ENCODE assay signal across 13 cellular contexts in genomic region chr7:140691368-140692045, GRCh38. TPM values are rescaled to one million over a fixed set of nuclear protein-coding genes. Genes with fewer than 3 reads are reported as not detected.
DNase-seq lines count a peak whose midpoint lies in the region; ATAC-seq, FAIRE-seq and TF ChIP-seq lines count a peak whose summit lies in the region.
"Had no signal": no experiment of that assay in that cellular context is flagged by ENCODE, and none has a peak within 500 bp of the region (broad histone marks: within the 10 kb centered on the region; RNA-seq: fewer than 3 reads in every experiment).

No MANE protein-coding gene starts in this region.

- H3K27me3 ChIP-seq in WERI-Rb-1 (ENCODE audit: insufficient read depth, low read depth, severe bottlenecking) (no peaks in the 10 kb centered on the region), vagina (no peaks in the 10 kb centered on the region)

- H3K36me3 Mint-ChIP-seq in natural killer cell treated with Interleukin-12 subunit alpha and Interleukin-12 subunit beta and Interleukin-15 and Interleukin-18, amount 100 ng/mL, for 72 hours = no peaks in the 10 kb centered on the region
- no peaks in the 10 kb centered on the region for H3K36me3 Mint-ChIP-seq in natural killer cell
- H3K36me3 Mint-ChIP-seq in stimulated activated effector memory CD8-positive, alpha-beta T cell treated with anti-CD3 and anti-CD28 coated beads, Interleukin-12 subunit alpha, Interleukin-12 subunit beta, amount 100 ng/mL, for 72 hours = peaks cover 54% of the 10 kb centered on the region
- peaks cover 3% of the 10 kb centered on the region for H3K36me3 Mint-ChIP-seq in progenitor cell of endocrine pancreas (ENCODE audit: insufficient read depth)

- no peak for ATAC-seq in natural killer cell treated with Interleukin-12 subunit alpha and Interleukin-12 subunit beta and Interleukin-15 and Interleukin-18, amount 100 ng/mL, for 72 hours
- ATAC-seq in natural killer cell = no peak
- no peak for ATAC-seq in stimulated activated effector memory CD8-positive, alpha-beta T cell treated with anti-CD3 and anti-CD28 coated beads, Interleukin-12 subunit alpha, Interleukin-12 subunit beta, amount 100 ng/mL, for 72 hours
- ATAC-seq: CD8-positive, alpha-beta T cell; PC-3 had no signal

- TF ChIP-seq POLR2A in vagina (IDR thresholded peaks at IDR 0.05) = no peak

- H3K4me3 ChIP-seq in WERI-Rb-1 (ENCODE audit: low read depth, low read length) = no peak overlapping the region
- no peak overlapping the region for H3K4me3 ChIP-seq in kidney (ENCODE audit: low read length in 2 of 2)
- H3K4me3 ChIP-seq in vagina = no peak overlapping the region
- H3K4me3 ChIP-seq: HAP-1 had no signal

- no peak for TF ChIP-seq CTCF in natural killer cell (IDR thresholded peaks at IDR 0.05)
- peak; percentile 6; the same call in 1 of the 2 replicates for TF ChIP-seq CTCF in WERI-Rb-1 (IDR thresholded peaks at IDR 0.05; ENCODE audit: low read depth, low read length)
- no peak for TF ChIP-seq CTCF in kidney (IDR thresholded peaks at IDR 0.05; ENCODE audit: borderline replicate concordance, extremely low read depth, insufficient read depth)
- TF ChIP-seq CTCF in progenitor cell of endocrine pancreas (IDR thresholded peaks at IDR 0.05; ENCODE audit: unreplicated experiment) = no peak
- TF ChIP-seq CTCF in vagina (IDR thresholded peaks at IDR 0.05) = no peak

- no peak overlapping the region for H3K27ac ChIP-seq in WERI-Rb-1
- no peak overlapping the region for H3K27ac ChIP-seq in kidney (ENCODE audit: low read depth in 2 of 2, low read length in 2 of 2)
- H3K27ac ChIP-seq in vagina = no peak overlapping the region

- H3K9me3 ChIP-seq in WERI-Rb-1 (ENCODE audit: severe bottlenecking) (no peaks in the 10 kb centered on the region), kidney (ENCODE audit: control insufficient read depth in 1 of 2, low read length in 2 of 2) (no peaks in the 10 kb centered on the region), vagina (no peaks in the 10 kb centered on the region)
- H3K9me3 ChIP-seq: HAP-1 had no signal

- H3K4me3 Mint-ChIP-seq in natural killer cell treated with Interleukin-12 subunit alpha and Interleukin-12 subunit beta and Interleukin-15 and Interleukin-18, amount 100 ng/mL, for 72 hours = no peak overlapping the region
- H3K4me3 Mint-ChIP-seq in natural killer cell (no peak overlapping the region), progenitor cell of endocrine pancreas (ENCODE audit: low read depth) (no peak overlapping the region)
- H3K4me3 Mint-ChIP-seq in stimulated activated effector memory CD8-positive, alpha-beta T cell treated with anti-CD3 and anti-CD28 coated beads, Interleukin-12 subunit alpha, Interleukin-12 subunit beta, amount 100 ng/mL, for 72 hours = no peak overlapping the region
- H3K4me3 Mint-ChIP-seq: CD8-positive, alpha-beta T cell had no signal

- no peak for FAIRE-seq in kidney (lab: Jason Lieb, UNC)

- no peaks in the 10 kb centered on the region for H3K9me3 Mint-ChIP-seq in natural killer cell treated with Interleukin-12 subunit alpha and Interleukin-12 subunit beta and Interleukin-15 and Interleukin-18, amount 100 ng/mL, for 72 hours
- H3K9me3 Mint-ChIP-seq in natural killer cell = no peaks in the 10 kb centered on the region
- no peaks in the 10 kb centered on the region for H3K9me3 Mint-ChIP-seq in stimulated activated effector memory CD8-positive, alpha-beta T cell treated with anti-CD3 and anti-CD28 coated beads, Interleukin-12 subunit alpha, Interleukin-12 subunit beta, amount 100 ng/mL, for 72 hours
- no peaks in the 10 kb centered on the region for H3K9me3 Mint-ChIP-seq in progenitor cell of endocrine pancreas (ENCODE audit: low read depth)
- H3K9me3 Mint-ChIP-seq: CD8-positive, alpha-beta T cell had no signal

- peak overlapping the region; percentile 76 to 92 for H3K27ac Mint-ChIP-seq in natural killer cell treated with Interleukin-12 subunit alpha and Interleukin-12 subunit beta and Interleukin-15 and Interleukin-18, amount 100 ng/mL, for 72 hours
- H3K27ac Mint-ChIP-seq in natural killer cell (peak overlapping the region in 1 of 2 donors; percentile 32), progenitor cell of endocrine pancreas (no peak overlapping the region)
- peak overlapping the region; percentile 50 for H3K27ac Mint-ChIP-seq in stimulated activated effector memory CD8-positive, alpha-beta T cell treated with anti-CD3 and anti-CD28 coated beads, Interleukin-12 subunit alpha, Interleukin-12 subunit beta, amount 100 ng/mL, for 72 hours
- H3K27ac Mint-ChIP-seq: CD8-positive, alpha-beta T cell had no signal

- intact Hi-C loops in natural killer cell (cut with micrococcal nuclease) = loop anchor here (10.0 kb wide), 2 partner anchors 233 to 323 kb away; partner anchors contain the start of genes BRAF and MRPS33
- intact Hi-C loops in kidney (cut with DNase I) = no loop called here
- intact Hi-C loops in vagina (cut with DNase I) = no loop called here

- H3K4me1 ChIP-seq in kidney (ENCODE audit: control insufficient read depth in 1 of 2, insufficient read depth in 1 of 2, low read depth in 1 of 2, low read length in 2 of 2) = peaks cover 0 to 3% of the 10 kb centered on the region in 2 donors
- H3K4me1 ChIP-seq in vagina = peaks cover 7% of the 10 kb centered on the region

- no peak for DNase-seq in natural killer cell treated with Interleukin-12 subunit alpha and Interleukin-12 subunit beta and Interleukin-15 and Interleukin-18, amount 100 ng/mL, for 72 hours (ENCODE audit: low spot score)
- DNase-seq in natural killer cell = no peak
- DNase-seq in WERI-Rb-1 = no peak
- DNase-seq in kidney = peak; percentile 46
- no peak for DNase-seq in stimulated activated effector memory CD8-positive, alpha-beta T cell treated with anti-CD3 and anti-CD28 coated beads, Interleukin-12 subunit alpha, Interleukin-12 subunit beta, amount 100 ng/mL, for 72 hours (ENCODE audit: low spot score in 2 of 2)
- DNase-seq in progenitor cell of endocrine pancreas (ENCODE audit: low spot score, unreplicated experiment) = no peak
- DNase-seq in vagina (ENCODE audit: extremely low spot score in 2 of 2) = no peak
- DNase-seq: NCI-H146, NCI-H345, NCI-H526 treated with DMSO at 0.1 percent for 48 hours, PC-3 had no signal

- H3K36me3 ChIP-seq in WERI-Rb-1 (peaks cover 49% of the 10 kb centered on the region), kidney (ENCODE audit: control insufficient read depth in 1 of 2, insufficient read depth in 2 of 2, low read length in 2 of 2) (no peaks in the 10 kb centered on the region), vagina (peaks cover 3 to 23% of the 10 kb centered on the region in 2 donors)

- no peaks in the 10 kb centered on the region for H3K27me3 Mint-ChIP-seq in natural killer cell treated with Interleukin-12 subunit alpha and Interleukin-12 subunit beta and Interleukin-15 and Interleukin-18, amount 100 ng/mL, for 72 hours
- H3K27me3 Mint-ChIP-seq in natural killer cell (ENCODE audit: low read depth in 2 of 2) = no peaks in the 10 kb centered on the region
- no peaks in the 10 kb centered on the region for H3K27me3 Mint-ChIP-seq in progenitor cell of endocrine pancreas

- no peak overlapping the region for H3K9ac ChIP-seq in kidney (ENCODE audit: low read length in 2 of 2)

- H3K4me1 Mint-ChIP-seq in natural killer cell treated with Interleukin-12 subunit alpha and Interleukin-12 subunit beta and Interleukin-15 and Interleukin-18, amount 100 ng/mL, for 72 hours (ENCODE audit: low read depth in 2 of 2) = peaks cover 24 to 26% of the 10 kb centered on the region in 2 donors
- peaks cover 8 to 9% of the 10 kb centered on the region in 2 donors for H3K4me1 Mint-ChIP-seq in natural killer cell
- peaks cover 17% of the 10 kb centered on the region for H3K4me1 Mint-ChIP-seq in stimulated activated effector memory CD8-positive, alpha-beta T cell treated with anti-CD3 and anti-CD28 coated beads, Interleukin-12 subunit alpha, Interleukin-12 subunit beta, amount 100 ng/mL, for 72 hours
- H3K4me1 Mint-ChIP-seq in progenitor cell of endocrine pancreas (ENCODE audit: low read depth) = peaks cover 6% of the 10 kb centered on the region

RNA-seq across cellular contexts. Expression of gene NDUFB2, which starts 5.0 kb away (rescaled TPM):
- total RNA-seq in natural killer cell treated with Interleukin-12 subunit alpha and Interleukin-12 subunit beta and Interleukin-15 and Interleukin-18, amount 100 ng/mL, for 72 hours = 100 to 1,000 TPM; 169 to 222 TPM
- total RNA-seq in natural killer cell (100 to 1,000 TPM; 152 to 177 (median 177) TPM), kidney (255 TPM), progenitor cell of endocrine pancreas (172 and 174 TPM in 2 replicates), vagina (257 TPM)
- 998 TPM for polyA plus RNA-seq in kidney (ENCODE audit: insufficient read depth, low read depth, low replicate concordance)

RNA-seq across cellular contexts. Expression of gene ADCK2, which starts 18.8 kb away (rescaled TPM):
- 10 to 100 TPM in 1 of 2 donors, 1 to 10 TPM in 1; 8.2 to 12.2 TPM for total RNA-seq in natural killer cell treated with Interleukin-12 subunit alpha and Interleukin-12 subunit beta and Interleukin-15 and Interleukin-18, amount 100 ng/mL, for 72 hours
- total RNA-seq in natural killer cell (10 to 100 TPM; 12.6 to 20.7 (median 15.8) TPM), kidney (18.7 TPM), progenitor cell of endocrine pancreas (19.9 and 21.9 TPM in 2 replicates), vagina (21.1 TPM)
- 18.8 TPM for polyA plus RNA-seq in kidney (ENCODE audit: insufficient read depth, low read depth, low replicate concordance)

RNA-seq across cellular contexts. Expression of gene DENND2A, which starts 50.9 kb away (rescaled TPM):
- not detected for total RNA-seq in natural killer cell treated with Interleukin-12 subunit alpha and Interleukin-12 subunit beta and Interleukin-15 and Interleukin-18, amount 100 ng/mL, for 72 hours
- total RNA-seq in natural killer cell (under 1 TPM in 1 of 3 donors, not detected in 2; 0.12 TPM), kidney (18.0 TPM), progenitor cell of endocrine pancreas (32.0 and 39.8 TPM in 2 replicates), vagina (17.4 TPM)
- 6.5 TPM for polyA plus RNA-seq in kidney (ENCODE audit: insufficient read depth, low read depth, low replicate concordance)

Comparison
In these comparisons a context has a peak if more than half of its experiments do, and no peak if none do; other contexts are left out.
1. RNA of gene DENND2A, which starts 50.9 kb away (total RNA-seq): 32.0 to 39.8 TPM in progenitor cell of endocrine pancreas, 18.0 TPM in kidney (single experiment) and 17.4 TPM in vagina (single experiment); not detected in natural killer cell treated with Interleukin-12 subunit alpha and Interleukin-12 subunit beta and Interleukin-15 and Interleukin-18, amount 100 ng/mL, for 72 hours and 0.12 TPM in natural killer cell; every median in the first group is over 10 times any median in the second.